ENCODE assay signal across 11 cellular contexts in the genomic region with DNA sequence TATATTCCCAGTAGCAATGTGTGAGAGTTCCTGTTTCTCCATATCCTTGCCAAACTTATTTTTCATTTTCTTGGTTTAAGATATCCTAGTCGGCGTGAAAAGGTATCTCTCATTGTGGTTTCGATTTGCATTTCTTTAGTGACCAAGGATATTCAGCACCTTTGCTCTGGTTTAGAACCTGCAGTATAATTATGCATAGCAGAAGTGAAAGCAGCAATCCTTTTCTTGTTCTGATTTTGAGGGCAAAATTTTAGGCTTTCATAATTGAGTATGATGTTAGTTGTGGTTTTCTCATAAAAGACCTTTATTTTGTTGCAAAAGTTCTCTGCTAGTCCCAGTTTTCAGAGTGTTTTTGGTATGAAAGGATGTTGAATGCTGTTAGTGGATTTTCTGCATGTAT.
DNase-seq lines count a peak whose midpoint lies in the region; ATAC-seq and TF ChIP-seq lines count a peak whose summit lies in the region.
"Had no signal": no experiment of that assay in that cellular context is flagged by ENCODE, and none has a peak within 500 bp of the region (broad histone marks: within the 10 kb centered on the region; RNA-seq: fewer than 3 reads in every experiment).

No MANE protein-coding gene starts in this region.

- H3K27me3 ChIP-seq in vagina = no peaks in the 10 kb centered on the region

- no peaks in the 10 kb centered on the region for H3K36me3 Mint-ChIP-seq in T-helper 17 cell (ENCODE audit: low read depth)

- H3K27ac ChIP-seq in vagina (no peak overlapping the region), coronary artery (no peak overlapping the region)

- TF ChIP-seq CTCF in vagina (IDR thresholded peaks at IDR 0.05) = no peak
- no peak for TF ChIP-seq CTCF in coronary artery (IDR thresholded peaks at IDR 0.05)

- H3K4me1 ChIP-seq in vagina = no peaks in the 10 kb centered on the region

- H3K9me3 ChIP-seq in T-helper 17 cell (ENCODE audit: control insufficient read depth, low read length, poor library complexity, severe bottlenecking) = peaks cover 2% of the 10 kb centered on the region
- no peaks in the 10 kb centered on the region for H3K9me3 ChIP-seq in vagina

- intact Hi-C loops in vagina (cut with DNase I) = no loop called here

- peak overlapping the region; percentile 90 for H3K27ac Mint-ChIP-seq in T-helper 17 cell

- DNase-seq in T-helper 17 cell (no peak), vagina (ENCODE audit: extremely low spot score in 2 of 2) (no peak), T-helper 9 cell (no peak), coronary artery (ENCODE audit: low spot score) (no peak), NCI-H1694 (lab: John Stamatoyannopoulos, UW) (no peak)
- DNase-seq: activated CD4-positive, alpha-beta T cell treated with anti-CD3 and anti-CD28 coated beads for 4 hours; caudate nucleus; DMS79 treated with DMSO at 0.1 percent for 48 hours had no signal

- peak; percentile 91 for ATAC-seq in GM18498 (IDR thresholded peaks at IDR 0.05; ENCODE audit: unreplicated experiment)
- ATAC-seq in GM19463 (IDR thresholded peaks at IDR 0.05; ENCODE audit: unreplicated experiment) = peak; percentile 88
- ATAC-seq in HG03064 (IDR thresholded peaks at IDR 0.05; ENCODE audit: low read depth, unreplicated experiment) = peak; percentile 78
- peak; percentile 59 for ATAC-seq in T-helper 17 cell

- H3K4me3 Mint-ChIP-seq in T-helper 17 cell = peak overlapping the region; percentile 88

- no peaks in the 10 kb centered on the region for H3K36me3 ChIP-seq in vagina

- no peaks in the 10 kb centered on the region for H3K27me3 Mint-ChIP-seq in T-helper 17 cell

- TF ChIP-seq POLR2A in vagina (IDR thresholded peaks at IDR 0.05) = no peak

- H3K4me3 ChIP-seq in vagina (no peak overlapping the region), coronary artery (no peak overlapping the region)

- peaks cover 34% of the 10 kb centered on the region for H3K4me1 Mint-ChIP-seq in T-helper 17 cell
